ENCODE assay signal across 9 cellular contexts in the genomic region with DNA sequence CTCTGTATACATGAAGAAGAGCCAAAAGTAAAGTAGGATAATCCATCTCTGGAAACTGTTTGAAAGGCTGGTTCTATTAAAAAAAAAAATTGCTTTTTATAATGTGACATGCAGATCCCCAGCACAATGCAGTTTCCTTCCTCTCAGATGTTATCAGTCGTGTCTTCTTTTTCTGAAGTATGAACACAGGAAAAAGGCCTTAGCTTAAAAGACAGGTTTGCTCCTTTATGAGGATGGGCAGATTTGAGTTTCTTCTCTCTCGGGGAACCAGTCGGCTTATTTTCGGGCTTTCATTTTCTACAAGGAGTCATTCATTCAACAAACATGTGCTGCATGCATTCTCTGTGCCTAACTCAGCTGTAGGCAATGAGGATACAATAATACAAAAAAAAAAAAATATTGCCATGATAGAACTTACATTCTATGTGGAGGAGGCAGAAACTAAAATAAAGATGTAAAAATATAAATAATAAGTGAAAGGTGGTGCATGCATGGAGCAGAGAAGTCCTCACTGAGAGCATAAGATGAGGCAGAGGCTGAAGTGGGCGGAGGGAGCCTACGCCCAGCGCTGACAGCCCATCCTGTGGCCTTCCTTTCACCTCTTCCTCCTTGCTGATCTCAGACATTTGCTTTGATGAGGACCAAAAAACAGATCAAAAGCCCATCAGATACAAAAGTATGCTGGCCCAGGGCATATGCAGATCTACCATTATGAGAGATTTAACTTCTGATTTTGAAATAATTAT. TPM values are rescaled to one million over a fixed set of nuclear protein-coding genes. Genes with fewer than 3 reads are reported as not detected.
DNase-seq lines count a peak whose midpoint lies in the region; ATAC-seq, FAIRE-seq and TF ChIP-seq lines count a peak whose summit lies in the region.
"Had no signal": no experiment of that assay in that cellular context is flagged by ENCODE, and none has a peak within 500 bp of the region (broad histone marks: within the 10 kb centered on the region; RNA-seq: fewer than 3 reads in every experiment).

Gene CD226, minus strand, starts transcription at position 513 of the 746 bp plus-strand sequence. Its CDS starts 467 bp downstream, at position 46.

- peak; percentile 2; the same call in 1 of the 2 replicates for TF ChIP-seq RAD21 in GM12878 (IDR thresholded peaks at IDR 0.05; ENCODE audit: insufficient read depth, low read depth, low read length)

- CTCF ChIA-PET in GM12878 (lab: Yijun Ruan, JAX) = interaction anchor here (0.6 to 1.3 kb wide), 3 partner anchors 12 to 183 kb away, joined by 3 to 4 read pairs (median 3); no protein-coding TSS in a partner anchor

- RAD21 ChIA-PET in GM12878 (lab: Charles Lee; ENCODE audit: unreplicated experiment) = interaction anchor here (0.6 to 2.0 kb wide), 3 partner anchors 11 to 49 kb away, joined by 3 to 8 read pairs (median 3); no protein-coding TSS in a partner anchor

- WGBS in GM12878 (ENCODE audit: insufficient coverage, insufficient replicate concordance, low lambda C conversion rate, missing lambda C conversion rate) = 81% methylated on average over 7 of the region's 7 CpGs
- 60 to 81% methylated on average over 7 of the region's 7 CpGs for WGBS in body of pancreas, 2 donors

- no peak for FAIRE-seq in GM12878 (lab: Jason Lieb, UNC)

- H4K20me1 ChIP-seq in DND-41 (ENCODE audit: insufficient read depth, low read length) (no peaks in the 10 kb centered on the region), GM12878 (ENCODE audit: control insufficient read depth, insufficient read depth) (no peaks in the 10 kb centered on the region)

- no peak for TF ChIP-seq EP300 in GM12878 (IDR thresholded peaks at IDR 0.05; ENCODE audit: borderline replicate concordance in 1 of 2, control insufficient read depth in 1 of 2, low read depth in 2 of 2, low read length in 2 of 2)

- H2AFZ ChIP-seq in DND-41 (ENCODE audit: low read depth, low read length) = no peak within 1 kb of the TSS
- H2AFZ ChIP-seq in GM12878 (ENCODE audit: control insufficient read depth, low read depth, low read length) = no peak within 1 kb of the TSS; the same call in 1 of the 2 replicates

- no peaks in the 10 kb centered on the region for H3K27me3 ChIP-seq in DND-41 (ENCODE audit: insufficient read depth, low read length, poor library complexity)
- no peaks in the 10 kb centered on the region for H3K27me3 ChIP-seq in GM12878 (replicated peaks in 1 of 2; ENCODE audit: control insufficient read depth in 2 of 2, insufficient read depth in 2 of 2, low read length in 1 of 2)
- no peaks in the 10 kb centered on the region for H3K27me3 ChIP-seq in body of pancreas

- H3K4me2 ChIP-seq in DND-41 (ENCODE audit: insufficient read depth, low read length) (peak within 1 kb of the TSS; percentile 47), GM12878 (ENCODE audit: control insufficient read depth, insufficient read depth) (peak within 1 kb of the TSS; percentile 87)

- H3K4me3 ChIP-seq in DND-41 (ENCODE audit: low read depth in 1 of 2, low read length in 2 of 2) (peak within 1 kb of the TSS in 1 of 2 experiments; percentile 1; a peak in 1 of 4 replicates), GM12878 (peak within 1 kb of the TSS; percentile 68), body of pancreas (no peak within 1 kb of the TSS)

- POLR2A ChIA-PET in GM12878 (lab: Charles Lee) = interaction anchor here (0.6 kb wide), 1 partner anchor 928 kb away, joined by 3 read pairs; no protein-coding TSS in a partner anchor

- TF ChIP-seq CTCF in DND-41 (IDR thresholded peaks at IDR 0.05; ENCODE audit: borderline replicate concordance, extremely low read depth, low read length, poor library complexity, severe bottlenecking) (no peak), GM12878 (IDR thresholded peaks at IDR 0.05 in 2 of 3, conservative IDR thresholded peaks at IDR 0.05 in 1 of 3; ENCODE audit: control insufficient read depth in 2 of 3, extremely low read depth in 1 of 3, insufficient read depth in 1 of 3, low read depth in 3 of 3, low read length in 3 of 3) (no peak), GM20000 (IDR thresholded peaks at IDR 0.05; ENCODE audit: extremely low read depth, missing control alignments) (no peak), body of pancreas (IDR thresholded peaks at IDR 0.05) (no peak)

- H3K27ac ChIP-seq in DND-41 (ENCODE audit: low read length) (no peak within 1 kb of the TSS), GM12878 (ENCODE audit: control insufficient read depth, insufficient read depth) (peak within 1 kb of the TSS; percentile 80), body of pancreas (no peak within 1 kb of the TSS)

- no peaks in the 10 kb centered on the region for H3K36me3 ChIP-seq in DND-41 (ENCODE audit: insufficient read depth, low read length)
- H3K36me3 ChIP-seq in GM12878 (ENCODE audit: control insufficient read depth in 2 of 2, insufficient read depth in 2 of 2, low read length in 1 of 2) = peaks cover 0 to 1% of the 10 kb centered on the region in 2 experiments; a peak in 3 of 4 replicates
- H3K36me3 ChIP-seq in body of pancreas (replicated peaks in 1 of 2; ENCODE audit: insufficient read depth in 1 of 2, low read depth in 2 of 2) = no peaks in the 10 kb centered on the region

- H3K79me2 ChIP-seq in DND-41 (ENCODE audit: insufficient read depth, low read length) (no peaks in the 10 kb centered on the region), GM12878 (ENCODE audit: control insufficient read depth, insufficient read depth, low read length) (peaks cover 48% of the 10 kb centered on the region)

- in situ Hi-C loops in GM12878 (cut with MboI) = no loop called here

- BruUV-seq in GM12878 (replicated peaks; lab: Mats Ljungman, UMichigan) = TSS peak; percentile 43

- SMC1A ChIA-PET in GM12878 (lab: Charles Lee; ENCODE audit: uncharacterized antibody, unreplicated experiment) = interaction anchor here (0.9 to 1.2 kb wide), 3 partner anchors 11 to 49 kb away, joined by 3 to 5 read pairs (median 3); no protein-coding TSS in a partner anchor

- TF ChIP-seq POLR2A in GM12878 (IDR thresholded peaks at IDR 0.05; ENCODE audit: low read depth, low read length) (0 out of 2 replicates have a peak, but pooled peaks have one; percentile 39), body of pancreas (IDR thresholded peaks at IDR 0.05) (no peak)

- DNase-seq in DND-41 = peak; percentile 15
- no peak for DNase-seq in GM12878 (ENCODE audit: low read depth, low spot score)
- DNase-seq in NCI-H226 = no peak
- no peak for DNase-seq in C1 segment of cervical spinal cord (lab: John Stamatoyannopoulos, UW)
- no peak for DNase-seq in GM20000 (ENCODE audit: low spot score)
- no peak for DNase-seq in body of pancreas
- DNase-seq: NCI-H2081 had no signal

- no peak within 1 kb of the TSS for H3K9ac ChIP-seq in DND-41 (ENCODE audit: low read depth, low read length)
- peak within 1 kb of the TSS; percentile 73 for H3K9ac ChIP-seq in GM12878 (ENCODE audit: control insufficient read depth, insufficient read depth, low read length)

- peaks cover 1% of the 10 kb centered on the region for H3K9me3 ChIP-seq in DND-41 (ENCODE audit: insufficient read depth, low read length, severe bottlenecking)
- peaks cover 9% of the 10 kb centered on the region for H3K9me3 ChIP-seq in GM12878 (replicated peaks; ENCODE audit: control insufficient read depth, insufficient read depth, low read length)
- H3K9me3 ChIP-seq in body of pancreas = no peaks in the 10 kb centered on the region

- intact Hi-C loops in GM12878 (cut with micrococcal nuclease; ENCODE audit: unreplicated experiment) = loop anchor here (2.0 to 5.0 kb wide), 3 partner anchors 61 to 111 kb away; no protein-coding TSS in a partner anchor
- intact Hi-C loops in body of pancreas (cut with DNase I) = no loop called here

- peaks cover 26% of the 10 kb centered on the region for H3K4me1 ChIP-seq in DND-41 (ENCODE audit: insufficient read depth, low read length)
- peaks cover 28% of the 10 kb centered on the region for H3K4me1 ChIP-seq in GM12878 (ENCODE audit: control insufficient read depth, insufficient read depth, low read length)
- no peaks in the 10 kb centered on the region for H3K4me1 ChIP-seq in body of pancreas

- ATAC-seq in DND-41 (ENCODE audit: insufficient read depth, low read depth) (peak; percentile 90), GM19395 (IDR thresholded peaks at IDR 0.05; ENCODE audit: unreplicated experiment) (peak; percentile 46), HG03460 (IDR thresholded peaks at IDR 0.05; ENCODE audit: unreplicated experiment) (peak; percentile 36), GM12878 (peak; percentile 62), body of pancreas (no peak)

TF ChIP-seq in GM12878, 131 proteins besides CTCF, POLR2A, EP300 and RAD21 (continues in another document):
- TF ChIP-seq CBFB (IDR thresholded peaks at IDR 0.05; ENCODE audit: low read depth) (0 out of 2 replicates have a peak, but pooled peaks have one; percentile 4), EGR1 (IDR thresholded peaks at IDR 0.05; ENCODE audit: borderline replicate concordance in 1 of 2, low read depth in 2 of 2, low read length in 2 of 2) (peak in 1 of 2 experiments; percentile 69; a peak in 1 of 3 replicates), RUNX3 (IDR thresholded peaks at IDR 0.05; ENCODE audit: low read length) (peak; percentile 31; the same call in 1 of the 2 replicates)

RNA-seq across cellular contexts. Expression of gene CD226, which starts in this region (rescaled TPM):
- total RNA-seq in GM12878 (2013; cell fraction: nucleolus; rRNA removed) = 158 and 176 TPM in 2 replicates
- total RNA-seq in GM12878 (2014; rRNA removed) = 53.3 and 61.5 TPM in 2 replicates
- 63.9 and 68.8 TPM in 2 replicates for total RNA-seq in GM12878 (2014; rRNA removed; fragmentation: Illumina TruSeq; extraction: Trizol)
- 56.2 and 60.3 TPM in 2 replicates for total RNA-seq in GM12878 (2021)
- 24.3 TPM for polyA plus RNA-seq in GM12878 (2011; ENCODE audit: low read depth)
- polyA plus RNA-seq in GM12878 (2011; rRNA removed) = 67.2 and 84.8 TPM in 2 replicates
- polyA plus RNA-seq in GM12878 (2011; cell fraction: cytosol; rRNA removed) = 28.2 and 43.4 TPM in 2 replicates
- polyA plus RNA-seq in GM12878 (2011; cell fraction: nucleus; rRNA removed) = 20.7 and 33.5 TPM in 2 replicates
- 40.8 and 67.0 TPM in 2 replicates for polyA plus RNA-seq in GM12878 (2012)
- polyA plus RNA-seq in GM12878 (2014; fragmentation: Illumina TruSeq; extraction: Trizol) = 56.6 and 62.8 TPM in 2 replicates
- polyA plus RNA-seq in GM12878 (2014; fragmentation: Nextera tagmentation; extraction: Ambion mirVana) = 10 to 100 TPM; 12.9 to 18.2 TPM
- 38.5 and 41.3 TPM in 2 replicates for polyA plus RNA-seq in GM12878 (2014; rRNA removed)
- 10 to 100 TPM; 22.7 to 23.5 TPM for polyA plus RNA-seq in GM12878 (2016; fragmentation: Nextera tagmentation; extraction: Ambion mirVana)
- polyA minus RNA-seq in GM12878 (2011; rRNA and poly(A)+ RNA removed) = 106 and 148 TPM in 2 replicates
- 23.1 and 25.7 TPM in 2 replicates for polyA minus RNA-seq in GM12878 (2011; cell fraction: cytosol; rRNA and poly(A)+ RNA removed)
- polyA minus RNA-seq in GM12878 (2011; cell fraction: nucleus; rRNA and poly(A)+ RNA removed) = 29.5 and 39.7 TPM in 2 replicates
- under 1 TPM; 0.26 to 0.33 TPM for total RNA-seq in body of pancreas

Comparison
In these comparisons a context has a peak if more than half of its experiments do, and no peak if none do; other contexts are left out.
1. RNA of gene CD226 (total RNA-seq): 53.3 to 176 TPM in GM12878; 0.26 to 0.33 TPM in body of pancreas; every median in the first group is over 10 times any median in the second.